Comparison of ENCODE assay signal across 15 cellular contexts in the genomic region with DNA sequence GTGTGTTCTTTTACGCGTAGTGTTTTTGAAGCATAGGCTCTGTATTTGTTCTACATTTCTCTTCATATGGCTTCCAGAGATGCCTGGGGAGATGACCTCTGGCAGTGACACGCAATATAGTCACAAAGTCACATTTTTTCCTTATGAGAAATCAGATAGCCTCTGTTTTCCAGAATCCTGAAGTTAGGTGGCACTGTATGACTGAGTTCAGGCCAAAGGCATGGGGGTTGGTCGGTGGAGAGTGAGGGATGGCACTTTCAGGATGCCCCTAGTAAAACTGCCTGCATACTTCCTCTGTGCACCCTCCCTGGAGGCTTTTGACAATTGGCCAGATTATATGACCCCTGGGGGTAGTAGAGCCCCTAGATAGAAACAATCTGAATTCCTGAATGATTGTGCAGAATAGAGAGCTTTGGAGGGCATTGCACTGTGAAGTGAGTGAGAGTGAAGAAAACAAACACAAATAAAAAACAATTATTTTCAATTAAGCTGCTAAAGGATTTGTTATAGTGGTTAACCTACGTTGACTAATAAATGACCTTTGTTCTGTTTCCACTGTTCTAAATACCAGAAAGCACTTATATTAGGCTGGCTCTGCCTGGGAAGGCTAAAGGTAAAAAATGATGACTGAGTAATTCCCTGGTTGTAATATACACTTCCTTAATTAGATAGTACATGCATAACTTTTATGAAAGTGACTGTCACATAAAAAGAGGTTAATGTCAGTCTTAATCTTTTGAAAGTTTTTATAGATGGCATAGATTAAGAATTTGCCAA.
DNase-seq lines count a peak whose midpoint lies in the region; ATAC-seq and TF ChIP-seq lines count a peak whose summit lies in the region.
"Had no signal": no experiment of that assay in that cellular context is flagged by ENCODE, and none has a peak within 500 bp of the region (broad histone marks: within the 10 kb centered on the region; RNA-seq: fewer than 3 reads in every experiment).

No MANE protein-coding gene starts in this region.

- H3K4me1 Mint-ChIP-seq in activated naive CD8-positive, alpha-beta T cell treated with anti-CD3 and anti-CD28 coated beads for 36 hours, result no peaks in the 10 kb centered on the region
- H3K4me1 Mint-ChIP-seq: activated CD8-positive, alpha-beta memory T cell treated with anti-CD3 and anti-CD28 coated beads, Interleukin-2, amount 10 ng/mL, durations not matched to agents 7 days and 5 days had no signal

- intact Hi-C loops in PC-3 (cut with micrococcal nuclease), result loop anchor here (5.0 to 10.0 kb wide), 2 partner anchors 103 to 285 kb away; no protein-coding TSS in a partner anchor

- H3K27ac ChIP-seq in PC-3 (ENCODE audit: low read length), result peak overlapping the region; percentile 56
- H3K27ac ChIP-seq: right lobe of liver had no signal

- no peaks in the 10 kb centered on the region for H3K36me3 ChIP-seq in PC-3 (ENCODE audit: low read depth, low read length)
- H3K36me3 ChIP-seq: HAP-1, right lobe of liver had no signal

- H3K27ac Mint-ChIP-seq in activated naive CD8-positive, alpha-beta T cell treated with anti-CD3 and anti-CD28 coated beads for 36 hours, result no peak overlapping the region
- H3K27ac Mint-ChIP-seq: activated CD8-positive, alpha-beta memory T cell treated with anti-CD3 and anti-CD28 coated beads, Interleukin-2, amount 10 ng/mL, durations not matched to agents 7 days and 5 days; activated naive CD8-positive, alpha-beta T cell; effector memory CD8-positive, alpha-beta T cell had no signal

- H3K9me3 Mint-ChIP-seq in activated naive CD8-positive, alpha-beta T cell treated with anti-CD3 and anti-CD28 coated beads for 36 hours, result peaks cover 4% of the 10 kb centered on the region

- peak; percentile 94 for ATAC-seq in PC-3
- ATAC-seq: activated CD8-positive, alpha-beta memory T cell treated with anti-CD3 and anti-CD28 coated beads, Interleukin-2, amount 10 ng/mL, durations not matched to agents 7 days and 5 days; effector memory CD8-positive, alpha-beta T cell; right lobe of liver had no signal

- peak; percentile 45 for TF ChIP-seq CTCF in PC-3 (conservative IDR thresholded peaks at IDR 0.05; ENCODE audit: low read depth, low read length)
- no peak for TF ChIP-seq CTCF in retinal pigment epithelial cell (conservative IDR thresholded peaks at IDR 0.05; ENCODE audit: low read depth, low read length)

- CTCF ChIA-PET in PC-3 (lab: Charles Lee), result no interaction called here

- peak; percentile 49 for DNase-seq in H4 (ENCODE audit: low spot score)
- peak; percentile 88 for DNase-seq in PC-3
- DNase-seq in dermis microvascular lymphatic vessel endothelial cell (ENCODE audit: low read depth in 2 of 2), result peak; percentile 31 to 52
- peak; percentile 37 for DNase-seq in retinal pigment epithelial cell (ENCODE audit: low read depth)
- no peak for DNase-seq in NCI-H2029 treated with DMSO at 0.1 percent for 48 hours (lab: John Stamatoyannopoulos, UW)
- no peak for DNase-seq in AG20443 (ENCODE audit: low spot score)
- no peak for DNase-seq in activated naive CD8-positive, alpha-beta T cell treated with anti-CD3 and anti-CD28 coated beads for 36 hours
- DNase-seq: activated CD8-positive, alpha-beta memory T cell treated with anti-CD3 and anti-CD28 coated beads, Interleukin-2, amount 10 ng/mL, durations not matched to agents 7 days and 5 days; effector memory CD8-positive, alpha-beta T cell; hippocampal formation; NCI-H2029; right lobe of liver; substantia nigra had no signal

- no peaks in the 10 kb centered on the region for H3K9me2 ChIP-seq in PC-3 (replicated peaks; ENCODE audit: low read length)

- no peaks in the 10 kb centered on the region for H3K36me3 Mint-ChIP-seq in activated naive CD8-positive, alpha-beta T cell treated with anti-CD3 and anti-CD28 coated beads for 36 hours
- H3K36me3 Mint-ChIP-seq: activated CD8-positive, alpha-beta memory T cell treated with anti-CD3 and anti-CD28 coated beads, Interleukin-2, amount 10 ng/mL, durations not matched to agents 7 days and 5 days; activated naive CD8-positive, alpha-beta T cell had no signal

- no peaks in the 10 kb centered on the region for H3K9me3 ChIP-seq in PC-3 (ENCODE audit: low read length)
- H3K9me3 ChIP-seq: HAP-1 had no signal

- no peak overlapping the region for H2AFZ ChIP-seq in PC-3 (ENCODE audit: low read length)

- peaks cover 24% of the 10 kb centered on the region for H3K4me1 ChIP-seq in PC-3 (ENCODE audit: insufficient read depth, low read length)
- H3K4me1 ChIP-seq: HAP-1, right lobe of liver had no signal

- H3K4me2 ChIP-seq in PC-3 (ENCODE audit: low read length), result peak overlapping the region; percentile 59

- H4K20me1 ChIP-seq in PC-3 (ENCODE audit: low read length), result no peaks in the 10 kb centered on the region

- H3F3A ChIP-seq in PC-3 (ENCODE audit: low read length, unreplicated experiment), result no peaks in the 10 kb centered on the region

- H3K4me3 Mint-ChIP-seq in activated naive CD8-positive, alpha-beta T cell treated with anti-CD3 and anti-CD28 coated beads for 36 hours, result no peak overlapping the region
- H3K4me3 Mint-ChIP-seq: activated CD8-positive, alpha-beta memory T cell treated with anti-CD3 and anti-CD28 coated beads, Interleukin-2, amount 10 ng/mL, durations not matched to agents 7 days and 5 days; activated naive CD8-positive, alpha-beta T cell; effector memory CD8-positive, alpha-beta T cell had no signal

- no peaks in the 10 kb centered on the region for H3K79me2 ChIP-seq in PC-3 (ENCODE audit: low read length)

- no peak overlapping the region for H3K9ac ChIP-seq in PC-3 (ENCODE audit: low read length)

- no peaks in the 10 kb centered on the region for H3K27me3 Mint-ChIP-seq in activated naive CD8-positive, alpha-beta T cell treated with anti-CD3 and anti-CD28 coated beads for 36 hours
- H3K27me3 Mint-ChIP-seq: activated CD8-positive, alpha-beta memory T cell treated with anti-CD3 and anti-CD28 coated beads, Interleukin-2, amount 10 ng/mL, durations not matched to agents 7 days and 5 days; activated naive CD8-positive, alpha-beta T cell; effector memory CD8-positive, alpha-beta T cell had no signal

- H3K27me3 ChIP-seq in PC-3 (ENCODE audit: low read length), result no peaks in the 10 kb centered on the region
- H3K27me3 ChIP-seq: right lobe of liver had no signal

- no TSS peak for BruUV-seq in PC-3 (replicated peaks; lab: Mats Ljungman, UMichigan)

- H3K4me3 ChIP-seq in PC-3 (ENCODE audit: low read length) (no peak overlapping the region), retinal pigment epithelial cell (ENCODE audit: low read length) (no peak overlapping the region)
- H3K4me3 ChIP-seq: HAP-1, right lobe of liver had no signal

- POLR2A ChIA-PET in PC-3 (lab: Charles Lee; ENCODE audit: unreplicated experiment), result no interaction called here

Comparison
In these comparisons a context has a peak if more than half of its experiments do, and no peak if none do; other contexts are left out.
1. DNase-seq: peak in H4 (single experiment), PC-3 (single experiment), dermis microvascular lymphatic vessel endothelial cell (2 of 2) and retinal pigment epithelial cell (single experiment); none in NCI-H2029 treated with DMSO at 0.1 percent for 48 hours (single experiment), AG20443 (single experiment) and activated naive CD8-positive, alpha-beta T cell treated with anti-CD3 and anti-CD28 coated beads for 36 hours (single experiment).